ENCODE assay signal across 13 cellular contexts in the genomic region with DNA sequence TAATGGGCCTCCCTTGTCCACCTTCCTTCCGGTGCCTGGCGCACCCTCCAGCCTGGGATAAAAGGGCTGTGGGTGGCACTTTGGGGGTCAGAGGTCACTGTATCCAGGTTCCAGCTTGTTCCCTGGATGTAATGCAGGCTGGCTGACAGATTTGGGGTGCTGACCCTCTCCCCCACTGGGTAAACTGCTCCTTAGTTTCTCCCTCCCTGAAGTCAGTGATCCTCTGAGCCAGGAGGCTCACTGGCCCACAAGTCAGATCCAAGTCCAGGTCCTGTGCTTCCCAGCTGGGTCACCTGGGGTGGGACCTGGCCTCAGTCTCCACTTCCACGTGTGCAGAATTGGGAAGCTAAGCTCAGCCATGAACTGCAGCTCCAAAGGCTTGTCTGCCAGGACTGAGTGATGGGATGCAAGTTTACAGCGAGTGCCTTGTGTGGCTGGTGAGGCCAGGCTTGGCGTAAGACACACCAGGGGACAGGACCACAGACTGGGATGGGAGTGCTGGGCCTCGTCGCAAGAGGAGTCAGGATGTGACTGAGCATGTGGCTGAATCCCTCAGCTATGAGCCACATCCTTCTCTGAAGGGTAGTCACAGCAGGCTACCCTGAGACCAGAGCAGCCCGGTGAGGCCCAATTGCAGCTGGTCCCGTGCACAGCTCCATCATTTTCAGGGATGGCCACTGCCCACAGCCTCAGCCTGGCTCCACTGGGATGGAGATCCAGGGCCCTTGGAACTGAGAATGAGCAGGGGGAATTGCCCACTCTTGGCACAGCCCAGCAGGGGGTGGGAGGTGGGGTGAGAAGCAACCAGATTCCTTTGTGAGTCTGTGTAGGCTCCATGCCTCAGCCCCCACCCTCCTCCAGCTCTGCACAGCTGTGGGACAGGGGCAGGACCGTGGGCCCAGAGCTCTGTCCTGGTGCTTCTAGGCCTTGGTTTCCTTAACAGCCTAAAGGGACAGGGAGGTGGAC. TPM values are rescaled to one million over a fixed set of nuclear protein-coding genes. Genes with fewer than 3 reads are reported as not detected.
A peak's percentile ranks its signal among the peaks of the same experiment; 100 is the strongest.
DNase-seq lines count a peak whose midpoint lies in the region; ATAC-seq and TF ChIP-seq lines count a peak whose summit lies in the region.
"Had no signal": no experiment of that assay in that cellular context is flagged by ENCODE, and none has a peak within 500 bp of the region (broad histone marks: within the 10 kb centered on the region; RNA-seq: fewer than 3 reads in every experiment).

No MANE protein-coding gene starts in this region.

- TF ChIP-seq EP300 in neural cell (conservative IDR thresholded peaks at IDR 0.05; ENCODE audit: poor library complexity, severe bottlenecking) (no peak), transverse colon (IDR thresholded peaks at IDR 0.05; ENCODE audit: low read depth) (no peak)

- CTCF ChIA-PET in activated CD8-positive, alpha-beta T cell treated with anti-CD3 and anti-CD28 coated beads, Interleukin-2, amount 10 ng/mL, durations not matched to agents 7 days and 5 days (lab: Charles Lee), result interaction anchor here (0.8 to 3.2 kb wide), 6 partner anchors 10 to 210 kb away, joined by 3 to 13 read pairs (median 5); partner anchors contain the start of gene CENPM

- peaks cover 20% of the 10 kb centered on the region for H3K36me3 Mint-ChIP-seq in T-helper 2 cell treated with Interferon-gamma antibody and Interleukin-4, amounts not matched to agents 5 μg/mL and 100 μg/mL, for 36 hours (ENCODE audit: low read depth)
- H3K36me3 Mint-ChIP-seq in activated CD8-positive, alpha-beta T cell treated with anti-CD3 and anti-CD28 coated beads, Interleukin-2, amount 10 ng/mL, durations not matched to agents 7 days and 5 days (ENCODE audit: low read depth), result peaks cover 22% of the 10 kb centered on the region

- POLR2A ChIA-PET in activated CD8-positive, alpha-beta T cell treated with anti-CD3 and anti-CD28 coated beads, Interleukin-2, amount 10 ng/mL, durations not matched to agents 7 days and 5 days (lab: Charles Lee), result interaction anchor here (0.8 to 1.3 kb wide), 3 partner anchors 10 to 108 kb away, joined by 3 to 5 read pairs (median 5); no protein-coding TSS in a partner anchor

- peaks cover 23% of the 10 kb centered on the region for H3K27me3 Mint-ChIP-seq in T-helper 2 cell treated with Interferon-gamma antibody and Interleukin-4, amounts not matched to agents 5 μg/mL and 100 μg/mL, for 36 hours (ENCODE audit: low read depth)
- peaks cover 23% of the 10 kb centered on the region for H3K27me3 Mint-ChIP-seq in activated CD8-positive, alpha-beta T cell treated with anti-CD3 and anti-CD28 coated beads, Interleukin-2, amount 10 ng/mL, durations not matched to agents 7 days and 5 days (ENCODE audit: low read depth)

- H3K27ac Mint-ChIP-seq in T-helper 2 cell treated with Interferon-gamma antibody and Interleukin-4, amounts not matched to agents 5 μg/mL and 100 μg/mL, for 36 hours, result peak overlapping the region; percentile 31
- peak overlapping the region; percentile 14 for H3K27ac Mint-ChIP-seq in activated CD8-positive, alpha-beta T cell treated with anti-CD3 and anti-CD28 coated beads, Interleukin-2, amount 10 ng/mL, durations not matched to agents 7 days and 5 days

- H4K20me1 ChIP-seq in neural cell (ENCODE audit: insufficient read depth), result no peaks in the 10 kb centered on the region

- no peaks in the 10 kb centered on the region for H3K9me3 Mint-ChIP-seq in T-helper 2 cell treated with Interferon-gamma antibody and Interleukin-4, amounts not matched to agents 5 μg/mL and 100 μg/mL, for 36 hours
- H3K9me3 Mint-ChIP-seq in activated CD8-positive, alpha-beta T cell treated with anti-CD3 and anti-CD28 coated beads, Interleukin-2, amount 10 ng/mL, durations not matched to agents 7 days and 5 days (ENCODE audit: insufficient read depth), result no peaks in the 10 kb centered on the region

- TF ChIP-seq POLR2A in transverse colon (IDR thresholded peaks at IDR 0.05), result no peak

- TF ChIP-seq CTCF in neural cell (IDR thresholded peaks at IDR 0.05; ENCODE audit: poor library complexity, severe bottlenecking) (no peak), transverse colon (IDR thresholded peaks at IDR 0.05) (no peak)

- peaks cover 41% of the 10 kb centered on the region for H3K27me3 ChIP-seq in neural cell (ENCODE audit: insufficient read depth, low read depth, low read length)
- H3K27me3 ChIP-seq in transverse colon, result peaks cover 40% of the 10 kb centered on the region
- H3K27me3 ChIP-seq in HAP-1 (ENCODE audit: low read depth), result no peaks in the 10 kb centered on the region

- no peaks in the 10 kb centered on the region for H3K9me2 ChIP-seq in neural cell (ENCODE audit: insufficient read depth, low read length)

- H3K4me3 ChIP-seq in neural cell (ENCODE audit: low read length) (no peak overlapping the region), transverse colon (no peak overlapping the region), HAP-1 (no peak overlapping the region)
- H3K4me3 ChIP-seq: Peyer's patch, sigmoid colon, tibial nerve had no signal

- WGBS in transverse colon (ENCODE audit: low coverage in 1 of 2), 2 donors, result 87% methylated on average over 8 of the region's 10 CpGs; no CpG with 5 or more reads in 1 of the 2 donors

- DNase-seq in T-helper 2 cell treated with Interferon-gamma antibody and Interleukin-4, amounts not matched to agents 5 μg/mL and 100 μg/mL, for 36 hours (ENCODE audit: low spot score), result no peak
- no peak for DNase-seq in T-helper 2 cell
- DNase-seq in HT1080 (ENCODE audit: low read depth), result peak; percentile 75
- no peak for DNase-seq in activated CD8-positive, alpha-beta T cell treated with anti-CD3 and anti-CD28 coated beads, Interleukin-2, amount 10 ng/mL, durations not matched to agents 7 days and 5 days
- DNase-seq in transverse colon, result no peak
- DNase-seq in ecto neural progenitor cell (ENCODE audit: low spot score), result no peak
- DNase-seq in HAP-1 (ENCODE audit: low spot score in 2 of 2), result no peak
- DNase-seq: ACHN, sigmoid colon had no signal

- H3K4me1 ChIP-seq in transverse colon, result peaks cover 11 to 23% (median 20%) of the 10 kb centered on the region in 4 donors
- no peaks in the 10 kb centered on the region for H3K4me1 ChIP-seq in HAP-1

- intact Hi-C loops in transverse colon (cut with DNase I; ENCODE audit: low total_unique reads), result no loop called here

- no peak overlapping the region for H2AFZ ChIP-seq in neural cell (ENCODE audit: low read depth, low read length)

- in situ Hi-C loops in transverse colon (cut with MboI; ENCODE audit: low pct_ligation_motif_present in 1 of 4, low pct_unique_long_range_greater_than_20kb in 1 of 4, low sequenced_read_pairs in 3 of 4), result no loop called here
- in situ Hi-C loops in HAP-1 (cut with MboI; ENCODE audit: low sequenced_read_pairs), result no loop called here

- no peak overlapping the region for H3K4me3 Mint-ChIP-seq in T-helper 2 cell treated with Interferon-gamma antibody and Interleukin-4, amounts not matched to agents 5 μg/mL and 100 μg/mL, for 36 hours
- H3K4me3 Mint-ChIP-seq in activated CD8-positive, alpha-beta T cell treated with anti-CD3 and anti-CD28 coated beads, Interleukin-2, amount 10 ng/mL, durations not matched to agents 7 days and 5 days, result no peak overlapping the region

- H3K9me3 ChIP-seq in neural cell (ENCODE audit: low read length) (no peaks in the 10 kb centered on the region), transverse colon (no peaks in the 10 kb centered on the region), HAP-1 (no peaks in the 10 kb centered on the region)
- H3K9me3 ChIP-seq: Peyer's patch, sigmoid colon, tibial nerve had no signal

- peaks cover 22% of the 10 kb centered on the region for H3K4me1 Mint-ChIP-seq in T-helper 2 cell treated with Interferon-gamma antibody and Interleukin-4, amounts not matched to agents 5 μg/mL and 100 μg/mL, for 36 hours (ENCODE audit: low read depth)
- peaks cover 28% of the 10 kb centered on the region for H3K4me1 Mint-ChIP-seq in activated CD8-positive, alpha-beta T cell treated with anti-CD3 and anti-CD28 coated beads, Interleukin-2, amount 10 ng/mL, durations not matched to agents 7 days and 5 days (ENCODE audit: low read depth)

- H3K9ac ChIP-seq in neural cell (ENCODE audit: low read length), result no peak overlapping the region

- H3K36me3 ChIP-seq in neural cell (ENCODE audit: insufficient read depth, low read length) (no peaks in the 10 kb centered on the region), transverse colon (peaks cover 0 to 21% (median 8%) of the 10 kb centered on the region in 4 donors), HAP-1 (replicated peaks) (peaks cover 49% of the 10 kb centered on the region)

- TF ChIP-seq RAD21 in neural cell (conservative IDR thresholded peaks at IDR 0.05), result no peak

- H3K27ac ChIP-seq in neural cell (ENCODE audit: low read length), result no peak overlapping the region
- no peak overlapping the region for H3K27ac ChIP-seq in transverse colon
- H3K27ac ChIP-seq: sigmoid colon, tibial nerve had no signal

- ATAC-seq in activated CD8-positive, alpha-beta T cell treated with anti-CD3 and anti-CD28 coated beads, Interleukin-2, amount 10 ng/mL, durations not matched to agents 7 days and 5 days, result no peak

- H3F3A ChIP-seq in neural cell (ENCODE audit: insufficient read depth, low read length, poor library complexity, severe bottlenecking), result no peaks in the 10 kb centered on the region

- H3K4me2 ChIP-seq in neural cell (ENCODE audit: low read length), result no peak overlapping the region

- H3K79me2 ChIP-seq in neural cell (replicated peaks; ENCODE audit: insufficient read depth, low read length), result no peaks in the 10 kb centered on the region

RNA-seq across cellular contexts. Expression of gene SHISA8, which starts 7.2 kb away (rescaled TPM):
- total RNA-seq in HT1080 (2014; rRNA removed; shearing (Covaris generic)), result 1.0 and 8.8 TPM in 2 replicates
- polyA plus RNA-seq in HT1080 (2015; cell fraction: cytosol; rRNA removed), result 2.1 and 2.4 TPM in 2 replicates
- polyA plus RNA-seq in HT1080 (2015; cell fraction: nucleus; rRNA removed), result 3.1 and 7.8 TPM in 2 replicates
- not detected for total RNA-seq in activated CD8-positive, alpha-beta T cell treated with anti-CD3 and anti-CD28 coated beads, Interleukin-2, amount 10 ng/mL, durations not matched to agents 7 days and 5 days
- polyA plus RNA-seq in neural cell, result 0.62 and 2.2 TPM in 2 replicates
- polyA minus RNA-seq in neural cell, result 0.69 and 2.2 TPM in 2 replicates
- total RNA-seq in transverse colon, result under 1 TPM in 1 of 4 donors, not detected in 3; 0.32 TPM
- total RNA-seq: H4, Peyer's patch, sigmoid colon had no signal

RNA-seq across cellular contexts. Expression of gene TNFRSF13C, which starts 18.9 kb away (rescaled TPM):
- total RNA-seq in HT1080 (2014; rRNA removed; shearing (Covaris generic)), result 0.02 and 0.03 TPM in 2 replicates
- 0.10 and 0.12 TPM in 2 replicates for polyA plus RNA-seq in HT1080 (2015; cell fraction: cytosol; rRNA removed)
- polyA plus RNA-seq in HT1080 (2015; cell fraction: nucleus; rRNA removed), result 2.6 and 2.8 TPM in 2 replicates
- 1 to 10 TPM; 1.2 to 1.6 TPM for total RNA-seq in activated CD8-positive, alpha-beta T cell treated with anti-CD3 and anti-CD28 coated beads, Interleukin-2, amount 10 ng/mL, durations not matched to agents 7 days and 5 days
- polyA plus RNA-seq in neural cell, result 0.12 and 0.34 TPM in 2 replicates
- 0.23 and 0.24 TPM in 2 replicates for polyA minus RNA-seq in neural cell
- total RNA-seq in transverse colon, result 10 to 100 TPM in 1 of 4 donors, 1 to 10 TPM in 1, under 1 TPM in 2; 0.20 to 15.3 (median 4.3) TPM
- total RNA-seq: sigmoid colon had no signal

RNA-seq across cellular contexts. Expression of gene CENPM, which starts 39.2 kb away (rescaled TPM):
- 54.7 and 66.8 TPM in 2 replicates for total RNA-seq in HT1080 (2014; rRNA removed; shearing (Covaris generic))
- polyA plus RNA-seq in HT1080 (2015; cell fraction: cytosol; rRNA removed), result 22.9 and 27.8 TPM in 2 replicates
- polyA plus RNA-seq in HT1080 (2015; cell fraction: nucleus; rRNA removed), result 20.5 and 22.4 TPM in 2 replicates
- total RNA-seq in activated CD8-positive, alpha-beta T cell treated with anti-CD3 and anti-CD28 coated beads, Interleukin-2, amount 10 ng/mL, durations not matched to agents 7 days and 5 days, result 10 to 100 TPM; 83.6 to 83.8 TPM
- polyA plus RNA-seq in neural cell, result 1.7 and 2.1 TPM in 2 replicates
- 0.93 and 1.9 TPM in 2 replicates for polyA minus RNA-seq in neural cell
- total RNA-seq in transverse colon, result 10 to 100 TPM in 2 of 4 donors, 1 to 10 TPM in 1, not detected in 1; 6.0 to 22.9 (median 11.0) TPM
